Comparison of ENCODE assay signal across 8 cellular contexts in the genomic region with DNA sequence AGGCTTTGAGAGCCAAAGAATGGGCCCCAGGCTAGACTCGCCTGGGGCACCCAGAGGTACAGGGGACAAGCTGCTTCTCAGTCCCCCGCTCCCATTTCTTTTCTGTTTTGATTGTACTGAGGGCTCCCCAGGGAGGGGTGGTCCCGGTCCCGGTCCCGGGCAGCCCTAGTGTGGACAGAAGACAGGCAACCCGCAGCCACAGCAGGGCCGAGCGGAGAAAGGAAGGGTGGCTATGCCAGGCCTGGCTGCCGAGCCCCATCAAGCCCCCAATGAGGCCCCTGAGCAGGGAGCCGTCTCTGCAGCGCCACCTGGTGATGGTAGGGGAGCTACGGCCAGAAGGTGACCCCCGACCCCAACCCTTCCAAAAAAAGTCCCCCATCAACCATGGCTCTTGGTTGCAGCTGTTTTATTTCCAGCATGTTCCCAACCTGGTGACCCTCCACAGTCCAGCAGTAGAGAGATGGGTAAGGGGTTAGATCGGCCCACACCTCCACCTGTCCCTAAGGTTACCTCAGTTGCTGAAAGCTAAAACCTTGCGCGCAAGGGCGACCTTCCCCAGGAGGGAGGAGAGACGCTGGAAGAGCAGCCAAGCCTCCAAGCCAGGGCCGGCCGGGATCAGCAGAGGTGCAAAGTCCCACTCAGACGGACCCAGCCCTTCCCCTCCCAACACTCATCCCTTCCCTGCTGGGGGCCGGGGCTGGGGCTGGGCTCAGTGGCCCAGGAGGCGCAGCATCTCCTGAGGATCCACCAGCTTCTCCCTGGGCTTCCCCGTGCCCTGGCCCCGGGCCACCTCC.
A peak's percentile ranks its signal among the peaks of the same experiment; 100 is the strongest.
DNase-seq lines count a peak whose midpoint lies in the region; ATAC-seq and TF ChIP-seq lines count a peak whose summit lies in the region.

No MANE protein-coding gene starts in this region.

- no peak for ATAC-seq in GM19023 (IDR thresholded peaks at IDR 0.05; ENCODE audit: unreplicated experiment)

- peak; percentile 82 for TF ChIP-seq CTCF in C4-2B (conservative IDR thresholded peaks at IDR 0.05)

- DNase-seq in HK-2 (ENCODE audit: unreplicated experiment): peak; percentile 51
- peak in 4 of 5 donors; percentile 57 to 69 (median 60) for DNase-seq in T-helper 1 cell
- peak in 43 of 56 donors; percentile 8 to 77 (median 45) for DNase-seq in amygdala (lab: John Stamatoyannopoulos, UW)
- DNase-seq in hippocampal formation (lab: John Stamatoyannopoulos, UW): peak; percentile 36 to 58
- DNase-seq in stimulated activated CD4-positive, alpha-beta T cell treated with anti-CD3 and anti-CD28 coated beads, Interleukin-12 subunit alpha, Interleukin-12 subunit beta, amount 100 ng/mL, for 24 hours (ENCODE audit: low read depth in 2 of 2): peak; percentile 48 to 72
- DNase-seq in DMS153 (lab: John Stamatoyannopoulos, UW): no peak

- H3K27ac ChIP-seq in C4-2B: no peak overlapping the region
